8 cellular contexts compared by ENCODE assay signal in the genomic region with DNA sequence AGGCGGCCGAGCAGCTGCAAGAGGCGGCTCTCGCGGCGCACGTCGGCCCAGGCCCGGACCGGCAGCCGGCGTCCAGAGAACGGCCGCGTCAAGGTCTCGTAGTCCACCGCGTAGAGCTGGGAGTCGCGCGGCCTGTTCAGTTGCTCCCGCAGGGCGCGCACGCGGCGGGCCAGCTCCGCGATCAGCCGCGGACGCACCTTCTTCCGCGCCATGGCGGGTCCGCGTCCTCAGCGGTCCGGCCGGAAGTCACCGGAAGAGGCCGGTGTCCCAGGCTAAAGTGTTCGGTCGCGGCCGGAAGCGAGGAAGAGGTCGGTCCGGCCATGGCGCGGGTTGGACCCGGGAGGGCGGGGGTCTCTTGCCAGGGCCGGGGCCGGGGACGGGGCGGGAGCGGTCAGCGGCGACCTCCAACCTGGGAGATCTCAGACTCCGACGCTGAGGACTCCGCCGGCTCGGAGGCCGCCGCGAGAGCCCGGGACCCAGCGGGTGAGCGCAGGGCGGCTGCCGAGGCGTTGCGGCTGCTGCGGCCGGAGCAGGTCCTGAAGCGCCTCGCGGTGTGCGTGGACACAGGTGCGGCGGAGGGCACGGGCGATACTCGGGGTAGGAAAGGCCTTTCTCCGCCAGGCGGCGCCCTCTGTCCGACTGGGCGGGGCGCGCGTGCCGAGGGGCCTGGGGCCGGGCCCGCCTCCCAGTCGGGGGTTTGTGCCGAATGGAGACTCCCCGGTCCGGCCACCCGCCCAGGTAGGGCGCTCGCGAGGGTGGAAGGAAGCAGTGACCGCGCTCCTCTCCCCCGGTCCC. TPM values are rescaled to one million over a fixed set of nuclear protein-coding genes. Genes with fewer than 3 reads are reported as not detected.
A peak's percentile ranks its signal among the peaks of the same experiment; 100 is the strongest.
DNase-seq lines count a peak whose midpoint lies in the region; ATAC-seq and TF ChIP-seq lines count a peak whose summit lies in the region.

MRPS34 (minus strand) TSS at position 227 of the 795 bp plus-strand sequence; CDS start at position 212, 15 bp downstream.

- H3K9me3 Mint-ChIP-seq in brain, result peaks cover 0 to 2% (median 0%) of the 10 kb centered on the region in 5 experiments

- DNase-seq in GM10266 (ENCODE audit: extremely low spot score), result peak; percentile 93
- DNase-seq in NCI-H2081 treated with DMSO at 0.1 percent for 48 hours (lab: John Stamatoyannopoulos, UW), result peak; percentile 48
- DNase-seq in UCSD-AML1 (lab: John Stamatoyannopoulos, UW; ENCODE audit: unreplicated experiment), result peak; percentile 85

- H3K27ac ChIP-seq in iPS-18a (ENCODE audit: low read length), result peak within 1 kb of the TSS; percentile 5

- peak within 1 kb of the TSS; percentile 86 for H3K9ac ChIP-seq in iPS-18a (ENCODE audit: low read length)
- H3K9ac ChIP-seq in skeletal muscle satellite cell (ENCODE audit: low read depth, low read length), result peak within 1 kb of the TSS; percentile 98

- H3K4me3 Mint-ChIP-seq in brain, result peak within 1 kb of the TSS; percentile 95 to 98 (median 97)

- H3K4me2 ChIP-seq in skeletal muscle satellite cell (ENCODE audit: low read length), result peak within 1 kb of the TSS; percentile 85

- H3K4me3 ChIP-seq in iPS-18a (ENCODE audit: low read length), result peak within 1 kb of the TSS; percentile 81
- peak within 1 kb of the TSS; percentile 92 for H3K4me3 ChIP-seq in skeletal muscle satellite cell (ENCODE audit: low read length)

- H3K36me3 Mint-ChIP-seq in brain, result peaks cover 3% of the 10 kb centered on the region

- H3K9me3 ChIP-seq in iPS-18a (ENCODE audit: control insufficient read depth, low read depth, low read length), result no peaks in the 10 kb centered on the region
- no peaks in the 10 kb centered on the region for H3K9me3 ChIP-seq in skeletal muscle satellite cell (replicated peaks; ENCODE audit: low read length)

- H3K27me3 ChIP-seq in iPS-18a (ENCODE audit: control insufficient read depth, insufficient read depth, low read length), result no peaks in the 10 kb centered on the region
- no peaks in the 10 kb centered on the region for H3K27me3 ChIP-seq in skeletal muscle satellite cell (ENCODE audit: control insufficient read depth, insufficient read depth, low read length)

- H3K4me1 ChIP-seq in iPS-18a (ENCODE audit: control insufficient read depth, low read depth, low read length) (no peaks in the 10 kb centered on the region), skeletal muscle satellite cell (ENCODE audit: control insufficient read depth, insufficient read depth, low read length) (peaks cover 32% of the 10 kb centered on the region)

- H3K27ac Mint-ChIP-seq in brain, result peak within 1 kb of the TSS; percentile 92 to 99 (median 93)

- peaks cover 15% of the 10 kb centered on the region for H3K4me1 Mint-ChIP-seq in brain

- ATAC-seq in HG02763 (IDR thresholded peaks at IDR 0.05; ENCODE audit: unreplicated experiment) (peak; percentile 49), GM19328 (IDR thresholded peaks at IDR 0.05; ENCODE audit: unreplicated experiment) (no peak)

- peaks cover 6% of the 10 kb centered on the region for H3K27me3 Mint-ChIP-seq in brain

- peaks cover 16% of the 10 kb centered on the region for H3K36me3 ChIP-seq in iPS-18a (ENCODE audit: control insufficient read depth, low read depth, low read length)
- H3K36me3 ChIP-seq in skeletal muscle satellite cell (ENCODE audit: insufficient read depth, low read length), result peaks cover 42% of the 10 kb centered on the region

- TF ChIP-seq CTCF in GM10266 (IDR thresholded peaks at IDR 0.05; ENCODE audit: control insufficient read depth, insufficient read depth, low read depth, missing control alignments) (peak; percentile 94), brain (conservative IDR thresholded peaks at IDR 0.05) (peak; percentile 84 to 89)

RNA-seq across cellular contexts. Expression of gene MRPS34, which starts in this region (rescaled TPM):
- polyA plus RNA-seq in brain (ENCODE audit: insufficient read depth, low read depth, low replicate concordance), result 163 TPM
- 82.8 and 95.8 TPM in 2 replicates for total RNA-seq in skeletal muscle satellite cell (2012; rRNA removed)
